In the genomic region with DNA sequence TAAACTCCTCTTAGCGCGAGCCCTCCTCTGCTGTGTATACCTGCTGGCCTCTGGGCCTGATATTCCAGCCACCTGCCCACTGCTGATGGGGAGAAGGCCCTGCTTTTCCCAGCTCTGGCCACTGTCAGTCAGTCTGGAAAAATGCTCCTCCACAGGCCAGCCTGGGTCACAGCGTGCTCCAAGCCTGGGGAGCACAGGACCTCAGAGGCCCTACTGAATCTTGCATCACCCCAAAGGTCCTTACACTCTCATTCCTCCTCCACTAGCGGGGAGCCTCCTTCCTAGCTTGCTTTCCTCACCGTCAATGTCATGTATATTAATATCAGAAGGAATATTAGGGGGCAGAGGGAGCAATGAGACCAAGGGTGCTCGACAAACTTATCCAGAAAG, we compare ENCODE assay signal across 9 cellular contexts.
DNase-seq lines count a peak whose midpoint lies in the region; ATAC-seq and TF ChIP-seq lines count a peak whose summit lies in the region.
"Had no signal": no experiment of that assay in that cellular context is flagged by ENCODE, and none has a peak within 500 bp of the region (broad histone marks: within the 10 kb centered on the region; RNA-seq: fewer than 3 reads in every experiment).

No MANE protein-coding gene starts in this region.

- no peaks in the 10 kb centered on the region for H3K9me3 Mint-ChIP-seq in nephron

- ATAC-seq in Right ventricle myocardium superior (ENCODE audit: poor library complexity), result peak; percentile 7

- no peaks in the 10 kb centered on the region for H3K36me3 ChIP-seq in colonic mucosa
- H3K36me3 ChIP-seq in uterus, result no peaks in the 10 kb centered on the region

- H3K9ac ChIP-seq in colonic mucosa (ENCODE audit: low read depth in 2 of 2, low read length in 2 of 2), result no peak overlapping the region
- H3K9ac ChIP-seq: KMS-11 had no signal

- peak overlapping the region; percentile 51 to 85 (median 61) for H3K27ac Mint-ChIP-seq in nephron

- H3K4me1 Mint-ChIP-seq in nephron, result peaks cover 75% of the 10 kb centered on the region

- H3K27me3 Mint-ChIP-seq in nephron (ENCODE audit: low read depth), result peaks cover 4% of the 10 kb centered on the region

- H3K4me3 ChIP-seq in colonic mucosa (no peak overlapping the region), uterus (no peak overlapping the region)

- no peaks in the 10 kb centered on the region for H3K36me3 Mint-ChIP-seq in nephron (ENCODE audit: low read depth)

- H3K4me1 ChIP-seq in colonic mucosa (no peaks in the 10 kb centered on the region), uterus (no peaks in the 10 kb centered on the region)

- no peak for TF ChIP-seq CTCF in colonic mucosa (IDR thresholded peaks at IDR 0.05)
- TF ChIP-seq CTCF in nephron (IDR thresholded peaks at IDR 0.05; ENCODE audit: unreplicated experiment in 3 of 3), result no peak
- TF ChIP-seq CTCF in uterus (IDR thresholded peaks at IDR 0.05), result no peak

- peak overlapping the region; percentile 21 for H3K27ac ChIP-seq in colonic mucosa
- peak overlapping the region; percentile 32 to 49 for H3K27ac ChIP-seq in uterus
- H3K27ac ChIP-seq: KMS-11 had no signal

- no peak for TF ChIP-seq POLR2A in uterus (IDR thresholded peaks at IDR 0.05)

- H3K4me3 Mint-ChIP-seq in nephron, result no peak overlapping the region

- H3K9me3 ChIP-seq in colonic mucosa, result no peaks in the 10 kb centered on the region
- no peaks in the 10 kb centered on the region for H3K9me3 ChIP-seq in uterus

- H3K27me3 ChIP-seq in colonic mucosa (no peaks in the 10 kb centered on the region), uterus (no peaks in the 10 kb centered on the region)

- no peak for DNase-seq in Right ventricle myocardium superior
- DNase-seq in cardiac septum (ENCODE audit: low spot score), result no peak
- no peak for DNase-seq in colonic mucosa
- no peak for DNase-seq in uterus
- DNase-seq in T-helper 9 cell, result no peak
- DNase-seq in head of caudate nucleus, result no peak
- no peak for DNase-seq in COLO829 (ENCODE audit: low spot score)

- intact Hi-C loops in Right ventricle myocardium superior (cut with DNase I) (no loop called here), cardiac septum (cut with DNase I) (no loop called here), colonic mucosa (cut with DNase I) (no loop called here), uterus (cut with DNase I; ENCODE audit: low total_unique reads) (no loop called here), head of caudate nucleus (cut with DNase I) (no loop called here)
